19 cellular contexts compared by ENCODE assay signal in genomic region chr16:4071686-4072561, GRCh38. TPM values are rescaled to one million over a fixed set of nuclear protein-coding genes. Genes with fewer than 3 reads are reported as not detected.
DNase-seq lines count a peak whose midpoint lies in the region; ATAC-seq and TF ChIP-seq lines count a peak whose summit lies in the region.
"Had no signal": no experiment of that assay in that cellular context is flagged by ENCODE, and none has a peak within 500 bp of the region (broad histone marks: within the 10 kb centered on the region; RNA-seq: fewer than 3 reads in every experiment).

No MANE protein-coding gene starts in this region.

- no peak overlapping the region for H2BK20ac ChIP-seq in IMR-90 (ENCODE audit: low read depth, low read length)

- H3K27ac ChIP-seq in IMR-90 (ENCODE audit: insufficient read depth, low read length) (no peak overlapping the region), sigmoid colon (no peak overlapping the region)

- H3K27me3 ChIP-seq in IMR-90 (ENCODE audit: control insufficient read depth, insufficient read depth, low read length) = no peaks in the 10 kb centered on the region
- H3K27me3 ChIP-seq in sigmoid colon = no peaks in the 10 kb centered on the region

- WGBS in IMR-90 (ENCODE audit: extremely low coverage in 2 of 2, insufficient read length in 1 of 2), 2 experiments = 84% methylated on average over 12 of the region's 22 CpGs; no CpG with 5 or more reads in 1 of the 2 experiments
- 81 to 89% methylated on average over 22 of the region's 22 CpGs for WGBS in sigmoid colon, 2 donors

- H3K27me3 Mint-ChIP-seq in WTC11 (ENCODE audit: low read depth) = no peaks in the 10 kb centered on the region

- H3K36me3 ChIP-seq in IMR-90 (ENCODE audit: control insufficient read depth, insufficient read depth, low read length) (no peaks in the 10 kb centered on the region; the same call in 1 of the 2 replicates), sigmoid colon (no peaks in the 10 kb centered on the region)

- H3K14ac ChIP-seq in IMR-90 (replicated peaks; ENCODE audit: low read depth, low read length) = no peak overlapping the region

- no peak overlapping the region for H2AFZ ChIP-seq in IMR-90 (replicated peaks; ENCODE audit: low read length, poor library complexity)

- no peak overlapping the region for H2BK120ac ChIP-seq in IMR-90 (ENCODE audit: low read depth, low read length)

- H3K9ac ChIP-seq in IMR-90 (ENCODE audit: low read depth, low read length) = no peak overlapping the region

- 0 out of 2 replicates have a peak, but pooled peaks cover 3% of the 10 kb centered on the region for H4K20me1 ChIP-seq in IMR-90 (ENCODE audit: insufficient read depth, low read length)

- H3K4me3 ChIP-seq in IMR-90 (ENCODE audit: insufficient read depth, low read depth, low read length) (no peak overlapping the region), sigmoid colon (no peak overlapping the region)

- H3K4me2 ChIP-seq in IMR-90 (ENCODE audit: low read depth, low read length) = no peak overlapping the region

- no peak for ATAC-seq in IMR-90 (ENCODE audit: low read depth)
- ATAC-seq in WTC11 = peak; percentile 36; the same call in 1 of the 2 replicates
- peak; percentile 51 for ATAC-seq in left colon
- ATAC-seq in GM21529 (IDR thresholded peaks at IDR 0.05; ENCODE audit: unreplicated experiment) = no peak
- no peak for ATAC-seq in GM19035 (IDR thresholded peaks at IDR 0.05; ENCODE audit: unreplicated experiment)
- ATAC-seq in HG03342 (IDR thresholded peaks at IDR 0.05; ENCODE audit: unreplicated experiment) = no peak
- ATAC-seq: CD8-positive, alpha-beta T cell; SK-N-SH treated with all-trans-retinoic acid at 6 μM for 48 hours had no signal

- no peak overlapping the region for H2AK5ac ChIP-seq in IMR-90 (ENCODE audit: low read depth, low read length)

- CTCF ChIA-PET in IMR-90 (lab: Yijun Ruan, JAX) (no interaction called here), WTC11 (lab: Charles Lee) (interaction anchor here (0.6 to 2.2 kb wide), 3 partner anchors 36 to 182 kb away, joined by 5 to 6 read pairs (median 5); no protein-coding TSS in a partner anchor)

- H3K9me3 Mint-ChIP-seq in WTC11 = no peaks in the 10 kb centered on the region
- H3K9me3 Mint-ChIP-seq: CD8-positive, alpha-beta T cell; HFFc6 had no signal

- no peak for DNase-seq in IMR-90
- no peak for DNase-seq in WTC11 (ENCODE audit: low spot score)
- no peak for DNase-seq in left colon
- peak; percentile 9 for DNase-seq in sigmoid colon
- DNase-seq: ACHN; CD8-positive, alpha-beta T cell; EL; HFFc6; Karpas-422; MM.1S; NCI-H1930; NCI-H2171 treated with DMSO at 0.1 percent for 48 hours; NCI-H510A; SHP77 had no signal

- TF ChIP-seq POLR2A in IMR-90 (IDR thresholded peaks at IDR 0.05; ENCODE audit: low read depth, low read length) (no peak), sigmoid colon (IDR thresholded peaks at IDR 0.05) (no peak)

- no peak overlapping the region for H3K4ac ChIP-seq in IMR-90 (ENCODE audit: low read depth, low read length)

- H4K8ac ChIP-seq in IMR-90 (ENCODE audit: low read depth in 2 of 2, low read length in 2 of 2) = 0 out of 4 replicates have a peak overlapping the region, but pooled peaks of 1 of the 2 experiments have one; percentile 21

- H3K9me3 ChIP-seq in IMR-90 (ENCODE audit: control insufficient read depth, insufficient read depth, low read length) (no peaks in the 10 kb centered on the region), sigmoid colon (no peaks in the 10 kb centered on the region)

- TF ChIP-seq CTCF in IMR-90 (conservative IDR thresholded peaks at IDR 0.05; ENCODE audit: low read depth, low read length) (no peak), WTC11 (IDR thresholded peaks at IDR 0.05) (no peak), sigmoid colon (IDR thresholded peaks at IDR 0.05) (no peak)

- no peak overlapping the region for H3K18ac ChIP-seq in IMR-90 (ENCODE audit: low read depth, low read length)

- no peak overlapping the region for H2BK5ac ChIP-seq in IMR-90 (ENCODE audit: low read depth, low read length, poor library complexity, severe bottlenecking)

- H3K23ac ChIP-seq in IMR-90 (ENCODE audit: low read depth, low read length) = peak overlapping the region; percentile 38; the same call in 1 of the 2 replicates

- no peak overlapping the region for H4K5ac ChIP-seq in IMR-90 (ENCODE audit: low read depth, low read length)

- intact Hi-C loops in IMR-90 (cut with micrococcal nuclease) = no loop called here
- intact Hi-C loops in left colon (cut with DNase I, micrococcal nuclease) = no loop called here
- intact Hi-C loops in sigmoid colon (cut with DNase I) = no loop called here

- H4K91ac ChIP-seq in IMR-90 (ENCODE audit: insufficient read depth, low read depth, low read length) = no peak overlapping the region

- no peak overlapping the region for H3K27ac Mint-ChIP-seq in WTC11
- H3K27ac Mint-ChIP-seq: B cell; CD8-positive, alpha-beta T cell; HFFc6 had no signal

- dilution Hi-C loops in IMR-90 (cut with HindIII; ENCODE audit: low sequenced_read_pairs, unreplicated experiment) = no loop called here

- BruUV-seq in IMR-90 (replicated peaks; lab: Mats Ljungman, UMichigan) = no TSS peak

- no peak overlapping the region for H3K4me3 Mint-ChIP-seq in WTC11
- H3K4me3 Mint-ChIP-seq: B cell; CD8-positive, alpha-beta T cell; HFFc6 had no signal

- no peak for TF ChIP-seq RAD21 in IMR-90 (IDR thresholded peaks at IDR 0.05; ENCODE audit: low read length)

- no peak overlapping the region for H2BK15ac ChIP-seq in IMR-90 (ENCODE audit: low read depth, low read length)

- no peak overlapping the region for H2AK9ac ChIP-seq in IMR-90 (replicated peaks; ENCODE audit: low read depth, low read length, poor library complexity)

- no peak for TF ChIP-seq EP300 in sigmoid colon (IDR thresholded peaks at IDR 0.05)

- POLR2A ChIA-PET in IMR-90 (lab: Charles Lee; ENCODE audit: unreplicated experiment) (no interaction called here), WTC11 (lab: Charles Lee) (interaction anchor here (0.5 kb wide), 1 partner anchor 22 kb away, joined by 4 read pairs; no protein-coding TSS in a partner anchor)

- no peak overlapping the region for H3K56ac ChIP-seq in IMR-90 (ENCODE audit: extremely low read depth, insufficient read depth, low read length)

- H3K79me1 ChIP-seq in IMR-90 (ENCODE audit: low read depth in 1 of 2, low read length in 2 of 2) = peaks cover 22 to 71% of the 10 kb centered on the region in 2 experiments

- peaks cover 5% of the 10 kb centered on the region for H3K4me1 Mint-ChIP-seq in WTC11
- H3K4me1 Mint-ChIP-seq: B cell had no signal

- in situ Hi-C loops in IMR-90 (cut with MboI; ENCODE audit: low sequenced_read_pairs) = no loop called here

- H3K4me1 ChIP-seq in IMR-90 (ENCODE audit: control insufficient read depth, insufficient read depth, low read length) = peaks cover 4% of the 10 kb centered on the region
- no peaks in the 10 kb centered on the region for H3K4me1 ChIP-seq in sigmoid colon

- peaks cover 11% of the 10 kb centered on the region; the same call in 1 of the 2 replicates for H3K9me1 ChIP-seq in IMR-90 (ENCODE audit: insufficient read depth, low read length)

- H3K36me3 Mint-ChIP-seq in WTC11 = no peaks in the 10 kb centered on the region
- H3K36me3 Mint-ChIP-seq: CD8-positive, alpha-beta T cell had no signal

TF ChIP-seq in IMR-90, 13 proteins besides CTCF, POLR2A, EP300 and RAD21:
- TF ChIP-seq BHLHE40 (IDR thresholded peaks at IDR 0.05; ENCODE audit: low read depth, low read length) = no peak
- TF ChIP-seq CEBPB (IDR thresholded peaks at IDR 0.05; ENCODE audit: low read depth, low read length) = no peak
- no peak for TF ChIP-seq NFE2L2 (IDR thresholded peaks at IDR 0.05; ENCODE audit: low read depth, low read length)
- no peak for TF ChIP-seq FOS (IDR thresholded peaks at IDR 0.05; ENCODE audit: low read depth, low read length)
TF ChIP-seq in IMR-90: peak in this region for 0.

TF ChIP-seq in WTC11, 78 proteins besides CTCF, POLR2A, EP300 and RAD21:
- no peak for TF ChIP-seq ERG (CRISPR knock-in tag; IDR thresholded peaks at IDR 0.05)
- no peak for TF ChIP-seq E2F5 (CRISPR knock-in tag; IDR thresholded peaks at IDR 0.05)

RNA-seq across cellular contexts. Expression of gene ADCY9, which starts 44.3 kb away (rescaled TPM):
- total RNA-seq in IMR-90 (2012; rRNA removed) = 5.4 and 5.6 TPM in 2 replicates
- polyA plus RNA-seq in IMR-90 (2012; rRNA removed) = 12.5 and 13.5 TPM in 2 replicates
- 7.6 and 15.1 TPM in 2 replicates for polyA plus RNA-seq in IMR-90 (2012; cell fraction: cytosol; rRNA removed)
- polyA plus RNA-seq in IMR-90 (2012; cell fraction: nucleus; rRNA removed; ENCODE audit: low replicate concordance) = 16.3 and 19.4 TPM in 2 replicates
- total RNA-seq in WTC11 (2021) = 9.5 to 11.5 TPM (median 10.0 TPM) in 3 replicates
- 10 to 100 TPM; 27.2 to 32.7 TPM for total RNA-seq in left colon
- 10 to 100 TPM; 12.5 to 28.0 (median 13.8) TPM for total RNA-seq in sigmoid colon
- 10 to 100 TPM in 1 of 3 donors, 1 to 10 TPM in 2; 1.8 to 11.9 (median 2.8) TPM for polyA plus RNA-seq in sigmoid colon

Comparison
In these comparisons a context has a peak if more than half of its experiments do, and no peak if none do; other contexts are left out.
1. ATAC-seq: peak in WTC11 (single experiment) and left colon (single experiment); none in IMR-90 (single experiment), GM21529 (single experiment), GM19035 (single experiment) and HG03342 (single experiment).